Comparison of ENCODE assay signal across 10 cellular contexts in genomic region chr14:75523771-75524171, GRCh38.
A peak's percentile ranks its signal among the peaks of the same experiment; 100 is the strongest.
DNase-seq lines count a peak whose midpoint lies in the region; ATAC-seq and TF ChIP-seq lines count a peak whose summit lies in the region.
"Had no signal": no experiment of that assay in that cellular context is flagged by ENCODE, and none has a peak within 500 bp of the region (broad histone marks: within the 10 kb centered on the region; RNA-seq: fewer than 3 reads in every experiment).

No MANE protein-coding gene starts in this region.

- H4K20me1 ChIP-seq in SU-DHL-6 (ENCODE audit: low read depth, low read length), result no peaks in the 10 kb centered on the region

- ATAC-seq in HG03280 (IDR thresholded peaks at IDR 0.05; ENCODE audit: unreplicated experiment) (no peak), GM21526 (IDR thresholded peaks at IDR 0.05; ENCODE audit: low FRiP score, unreplicated experiment) (no peak)

- H3K36me3 ChIP-seq in SU-DHL-6 (ENCODE audit: low read length), result peaks cover 4% of the 10 kb centered on the region; the same call in 1 of the 2 replicates
- peaks cover 5% of the 10 kb centered on the region for H3K36me3 ChIP-seq in effector memory CD4-positive, alpha-beta T cell (ENCODE audit: control insufficient read depth, insufficient read depth, low read length)
- H3K36me3 ChIP-seq: HAP-1 had no signal

- peak overlapping the region; percentile 62 for H3K9ac ChIP-seq in SU-DHL-6 (ENCODE audit: low read length)

- DNase-seq in GM12865 (ENCODE audit: low read depth) (peak; percentile 48), T1000 (lab: John Stamatoyannopoulos, UW) (no peak)
- DNase-seq in effector memory CD4-positive, alpha-beta T cell, result no peak
- DNase-seq: activated CD8-positive, alpha-beta memory T cell treated with anti-CD3 and anti-CD28 coated beads, Interleukin-2, amount 50 U/mL, for 48 hours; posterior cingulate gyrus had no signal

- TF ChIP-seq CTCF in GM12865 (IDR thresholded peaks at IDR 0.05; ENCODE audit: insufficient read depth, low read depth, low read length, missing control alignments) (no peak), SU-DHL-6 (IDR thresholded peaks at IDR 0.05; ENCODE audit: insufficient read depth, low read length, poor library complexity, severe bottlenecking) (no peak)

- H2AFZ ChIP-seq in SU-DHL-6 (ENCODE audit: low read depth, low read length, severe bottlenecking), result no peak overlapping the region

- H3F3A ChIP-seq in SU-DHL-6 (ENCODE audit: insufficient read depth), result 0 out of 2 replicates have a peak, but pooled peaks cover 10% of the 10 kb centered on the region

- peak overlapping the region; percentile 91 for H3K4me3 ChIP-seq in GM12865 (ENCODE audit: low read depth, low read length)
- peak overlapping the region; percentile 62 for H3K4me3 ChIP-seq in SU-DHL-6 (ENCODE audit: insufficient read depth, low read length, poor library complexity, severe bottlenecking)
- peak overlapping the region; percentile 71 for H3K4me3 ChIP-seq in effector memory CD4-positive, alpha-beta T cell (ENCODE audit: insufficient read depth, low read depth, low read length, poor library complexity, severe bottlenecking)
- peak overlapping the region in 6 of 7 experiments; percentile 8 to 47 (median 36) for H3K4me3 ChIP-seq in skin epidermis
- H3K4me3 ChIP-seq: HAP-1 had no signal

- no peak overlapping the region for H3K27ac ChIP-seq in SU-DHL-6 (ENCODE audit: low read depth, low read length)
- H3K27ac ChIP-seq in effector memory CD4-positive, alpha-beta T cell (ENCODE audit: insufficient read depth, low read length, poor library complexity, severe bottlenecking), result peak overlapping the region; percentile 80
- H3K27ac ChIP-seq in skin epidermis, result peak overlapping the region in 18 of 21 experiments; percentile 33 to 93 (median 82)

- no peaks in the 10 kb centered on the region for H3K27me3 ChIP-seq in SU-DHL-6 (ENCODE audit: low read length)
- no peaks in the 10 kb centered on the region for H3K27me3 ChIP-seq in effector memory CD4-positive, alpha-beta T cell (replicated peaks; ENCODE audit: control insufficient read depth, insufficient read depth, low read length, poor library complexity, severe bottlenecking)

- peak overlapping the region; percentile 80 for H3K4me2 ChIP-seq in SU-DHL-6 (ENCODE audit: low read depth, low read length, poor library complexity, severe bottlenecking)

- no peaks in the 10 kb centered on the region for H3K9me2 ChIP-seq in SU-DHL-6 (replicated peaks; ENCODE audit: insufficient read depth, low read length)

- peaks cover 18% of the 10 kb centered on the region for H3K79me2 ChIP-seq in SU-DHL-6 (ENCODE audit: insufficient read depth, low read length)

- no peaks in the 10 kb centered on the region for H3K9me3 ChIP-seq in SU-DHL-6 (ENCODE audit: insufficient read depth, low read length)
- no peaks in the 10 kb centered on the region for H3K9me3 ChIP-seq in effector memory CD4-positive, alpha-beta T cell (ENCODE audit: control insufficient read depth, low read length)
- H3K9me3 ChIP-seq: HAP-1 had no signal

- H3K4me1 ChIP-seq in effector memory CD4-positive, alpha-beta T cell (ENCODE audit: control insufficient read depth, insufficient read depth, low read length, poor library complexity, severe bottlenecking), result peaks cover 49% of the 10 kb centered on the region
- H3K4me1 ChIP-seq: HAP-1 had no signal

Comparison
In these comparisons a context has a peak if more than half of its experiments do, and no peak if none do; other contexts are left out.
1. H3K4me3 ChIP-seq: peak in every context shown above with its lines; median percentile 91 in GM12865; 71 in effector memory CD4-positive, alpha-beta T cell; 62 in SU-DHL-6; 36 in skin epidermis.